Comparison of ENCODE assay signal across 36 cellular contexts in genomic region chr3:27695636-27696035, GRCh38. TPM values are rescaled to one million over a fixed set of nuclear protein-coding genes. Genes with fewer than 3 reads are reported as not detected.
"Had no signal": no experiment of that assay in that cellular context is flagged by ENCODE, and none has a peak within 500 bp of the region (broad histone marks: within the 10 kb centered on the region; RNA-seq: fewer than 3 reads in every experiment).

No MANE protein-coding gene starts in this region.

- H3K4me3 ChIP-seq: MG63 had no signal

- DNase-seq: Karpas-422, Kasumi-1, MG63, MM.1S, MV-4-11, NCI-H1048, NCI-H1092 treated with DMSO at 0.1 percent for 48 hours, NCI-H1105, NCI-H1105 treated with DMSO at 0.1 percent for 48 hours, NCI-H1417, NCI-H1417 treated with DMSO at 0.1 percent for 48 hours, NCI-H1436, NCI-H1436 treated with DMSO at 0.1 percent for 48 hours, NCI-H146, NCI-H1694, NCI-H1694 treated with DMSO at 0.1 percent for 48 hours, NCI-H187, NCI-H187 treated with DMSO at 0.1 percent for 48 hours, NCI-H1930, NCI-H2029, NCI-H2029 treated with DMSO at 0.1 percent for 48 hours, NCI-H2081, NCI-H2081 treated with DMSO at 0.1 percent for 48 hours, NCI-H2107, NCI-H2171, NCI-H2171 treated with DMSO at 0.1 percent for 48 hours, NCI-H2227 treated with DMSO at 0.1 percent for 48 hours, NCI-H226, NCI-H345, NCI-H446, NCI-H446 treated with DMSO at 0.1 percent for 48 hours, NCI-H510A, NCI-H510A treated with DMSO at 0.1 percent for 48 hours, NCI-H524, NCI-H524 treated with DMSO at 0.1 percent for 48 hours had no signal

- H3K36me3 ChIP-seq: MG63 had no signal

- H3K27me3 ChIP-seq: MG63 had no signal

RNA-seq across cellular contexts. Expression of gene EOMES, which starts 26.5 kb away (rescaled TPM):
- total RNA-seq: LHCN-M2 had no signal
